ENCODE assay signal across 26 cellular contexts in genomic region chr17:40469805-40470675, GRCh38. TPM values are rescaled to one million over a fixed set of nuclear protein-coding genes. Genes with fewer than 3 reads are reported as not detected.
A peak's percentile ranks its signal among the peaks of the same experiment; 100 is the strongest.
DNase-seq lines count a peak whose midpoint lies in the region; ATAC-seq, FAIRE-seq and TF ChIP-seq lines count a peak whose summit lies in the region.
"Had no signal": no experiment of that assay in that cellular context is flagged by ENCODE, and none has a peak within 500 bp of the region (broad histone marks: within the 10 kb centered on the region; RNA-seq: fewer than 3 reads in every experiment).

No MANE protein-coding gene starts in this region.

- peak overlapping the region; percentile 74 for H3K27ac Mint-ChIP-seq in stimulated activated effector memory CD8-positive, alpha-beta T cell treated with anti-CD3 and anti-CD28 coated beads, Interleukin-12 subunit alpha, Interleukin-12 subunit beta, amount 100 ng/mL, for 72 hours
- H3K27ac Mint-ChIP-seq: CD14-positive monocyte, IgD-negative memory B cell had no signal

- no peaks in the 10 kb centered on the region for H3K9me3 ChIP-seq in aorta (ENCODE audit: control insufficient read depth, low read length)
- no peaks in the 10 kb centered on the region; the same call in 1 of the 2 replicates for H3K9me3 ChIP-seq in SJCRH30 (replicated peaks)
- H3K9me3 ChIP-seq: BE2C, HAP-1, Peyer's patch had no signal

- H3K36me3 Mint-ChIP-seq in stimulated activated effector memory CD8-positive, alpha-beta T cell treated with anti-CD3 and anti-CD28 coated beads, Interleukin-12 subunit alpha, Interleukin-12 subunit beta, amount 100 ng/mL, for 72 hours: peaks cover 6% of the 10 kb centered on the region
- H3K36me3 Mint-ChIP-seq: CD14-positive monocyte; CD8-positive, alpha-beta memory T cell; IgD-negative memory B cell had no signal

- POLR2A ChIA-PET in RWPE1 (lab: Yijun Ruan, JAX; ENCODE audit: low non-redundant PET): no interaction called here

- CTCF ChIA-PET in RWPE1 (lab: Yijun Ruan, JAX): interaction anchor here (1.0 kb wide), 1 partner anchor 63 kb away, joined by 3 read pairs; no protein-coding TSS in a partner anchor

- peaks cover 8% of the 10 kb centered on the region for H3K4me1 Mint-ChIP-seq in stimulated activated effector memory CD8-positive, alpha-beta T cell treated with anti-CD3 and anti-CD28 coated beads, Interleukin-12 subunit alpha, Interleukin-12 subunit beta, amount 100 ng/mL, for 72 hours
- H3K4me1 Mint-ChIP-seq: CD14-positive monocyte; CD8-positive, alpha-beta memory T cell; IgD-negative memory B cell had no signal

- WGBS in aorta, 2 donors: 92 to 93% methylated on average over 4 of the region's 4 CpGs

- peak; percentile 38 for FAIRE-seq in HTR-8/SVneo (lab: Jason Lieb, UNC)
- FAIRE-seq: GM12891 had no signal

- TF ChIP-seq CTCF in RWPE1 (conservative IDR thresholded peaks at IDR 0.05; ENCODE audit: low read depth): no peak

- H3K4me3 ChIP-seq in aorta (ENCODE audit: low read length in 2 of 2): no peak overlapping the region
- no peak overlapping the region for H3K4me3 ChIP-seq in SJCRH30
- H3K4me3 ChIP-seq: GM23338, HAP-1, Peyer's patch had no signal

- no peaks in the 10 kb centered on the region for H3K4me1 ChIP-seq in aorta (ENCODE audit: control insufficient read depth in 1 of 2, insufficient read depth in 2 of 2, low read length in 2 of 2)
- H3K4me1 ChIP-seq in SJCRH30: no peaks in the 10 kb centered on the region
- H3K4me1 ChIP-seq: HAP-1 had no signal

- DNase-seq in HTR-8/SVneo (ENCODE audit: insufficient read length, low spot score): no peak
- DNase-seq in RWPE1 (ENCODE audit: low spot score): no peak
- no peak for DNase-seq in epithelial cell of prostate (ENCODE audit: low read depth, low spot score)
- DNase-seq in stimulated activated effector memory CD8-positive, alpha-beta T cell treated with anti-CD3 and anti-CD28 coated beads, Interleukin-12 subunit alpha, Interleukin-12 subunit beta, amount 100 ng/mL, for 72 hours (ENCODE audit: low spot score in 2 of 2): no peak
- DNase-seq in aorta: no peak
- DNase-seq in SJCRH30: no peak
- DNase-seq: ACHN; BE2C; CD8-positive, alpha-beta memory T cell; DMS 273 treated with DMSO at 0.1 percent for 48 hours; DMS79; GDM1; MM.1S; NCI-H1694; NCI-H2029 treated with DMSO at 0.1 percent for 48 hours; NCI-H446 treated with DMSO at 0.1 percent for 48 hours; NCI-H526 treated with DMSO at 0.1 percent for 48 hours; Peyer's patch had no signal

- no peaks in the 10 kb centered on the region for H3K27me3 ChIP-seq in aorta (ENCODE audit: control insufficient read depth in 1 of 2, insufficient read depth in 2 of 2, low read length in 1 of 2)
- no peaks in the 10 kb centered on the region for H3K27me3 ChIP-seq in SJCRH30
- H3K27me3 ChIP-seq: BE2C, Peyer's patch had no signal

- H3K27ac ChIP-seq in RWPE1 (peak overlapping the region; percentile 89), epithelial cell of prostate (peak overlapping the region; percentile 99), aorta (ENCODE audit: low read depth in 1 of 2, low read length in 2 of 2) (no peak overlapping the region), SJCRH30 (no peak overlapping the region)
- H3K27ac ChIP-seq: KMS-11 had no signal

- H3K9me3 Mint-ChIP-seq in stimulated activated effector memory CD8-positive, alpha-beta T cell treated with anti-CD3 and anti-CD28 coated beads, Interleukin-12 subunit alpha, Interleukin-12 subunit beta, amount 100 ng/mL, for 72 hours: no peaks in the 10 kb centered on the region
- H3K9me3 Mint-ChIP-seq: CD8-positive, alpha-beta memory T cell; IgD-negative memory B cell had no signal

- no peak overlapping the region for H3K4me3 Mint-ChIP-seq in stimulated activated effector memory CD8-positive, alpha-beta T cell treated with anti-CD3 and anti-CD28 coated beads, Interleukin-12 subunit alpha, Interleukin-12 subunit beta, amount 100 ng/mL, for 72 hours
- H3K4me3 Mint-ChIP-seq: CD14-positive monocyte; CD8-positive, alpha-beta memory T cell; GM23338 had no signal

- ATAC-seq in stimulated activated effector memory CD8-positive, alpha-beta T cell treated with anti-CD3 and anti-CD28 coated beads, Interleukin-12 subunit alpha, Interleukin-12 subunit beta, amount 100 ng/mL, for 72 hours: no peak
- ATAC-seq in aorta (ENCODE audit: low FRiP score) (no peak), HG02981 (IDR thresholded peaks at IDR 0.05; ENCODE audit: unreplicated experiment) (no peak)
- ATAC-seq: GM23338 had no signal

- intact Hi-C loops in aorta (cut with DNase I): loop anchor here in 1 of 2 donors (10.0 kb wide), 2 partner anchors 65 to 75 kb away; no protein-coding TSS in a partner anchor

- H3K36me3 ChIP-seq in aorta (ENCODE audit: control insufficient read depth in 1 of 2, insufficient read depth in 2 of 2, low read length in 1 of 2) (no peaks in the 10 kb centered on the region), SJCRH30 (no peaks in the 10 kb centered on the region)
- H3K36me3 ChIP-seq: BE2C, HAP-1, Peyer's patch had no signal

RNA-seq across cellular contexts. Expression of gene IGFBP4, which starts 26.8 kb away (rescaled TPM):
- total RNA-seq in aorta: 1,000 to 10,000 TPM in 1 of 2 donors, 100 to 1,000 TPM in 1; 799 to 1,001 TPM
- 100 to 1,000 TPM in 1 of 2 donors, 10 to 100 TPM in 1; 99.2 to 457 TPM for polyA plus RNA-seq in aorta
- total RNA-seq in SJCRH30 (2014; rRNA removed; shearing (Covaris generic)): 1.7 and 2.3 TPM in 2 replicates
- total RNA-seq: OCI-LY7 had no signal

RNA-seq across cellular contexts. Expression of gene TNS4, which starts 31.4 kb away (rescaled TPM):
- total RNA-seq in aorta: under 1 TPM in 1 of 2 donors, not detected in 1; 0.39 TPM
- under 1 TPM in 1 of 2 donors, not detected in 1; 0.05 TPM for polyA plus RNA-seq in aorta
- not detected in 2 replicates for total RNA-seq in SJCRH30 (2014; rRNA removed; shearing (Covaris generic))
- polyA plus RNA-seq: CD14-positive monocyte, IgD-negative memory B cell had no signal

RNA-seq across cellular contexts. Expression of gene TOP2A, which starts 52.3 kb away (rescaled TPM):
- 1 to 10 TPM; 1.8 to 4.4 TPM for total RNA-seq in aorta
- 1 to 10 TPM in 1 of 2 donors, under 1 TPM in 1; 0.25 to 2.1 TPM for polyA plus RNA-seq in aorta
- 524 and 583 TPM in 2 replicates for total RNA-seq in SJCRH30 (2014; rRNA removed; shearing (Covaris generic))
- polyA plus RNA-seq: IgD-negative memory B cell had no signal

Comparison
In these comparisons a context has a peak if more than half of its experiments do, and no peak if none do; other contexts are left out.
1. H3K27ac ChIP-seq: peak in RWPE1 (single experiment) and epithelial cell of prostate (single experiment); none in aorta (0 of 2) and SJCRH30 (single experiment).
2. RNA of gene IGFBP4, which starts 26.8 kb away (total RNA-seq): 799 to 1,001 TPM in aorta; 1.7 to 2.3 TPM in SJCRH30; every median in the first group is over 100 times any median in the second.
3. RNA of gene TOP2A, which starts 52.3 kb away (total RNA-seq): 524 to 583 TPM in SJCRH30; 1.8 to 4.4 TPM in aorta; every median in the first group is over 10 times any median in the second.